Comparison of ENCODE assay signal across 31 cellular contexts in genomic region chr3:148218222-148218621, GRCh38.
"Had no signal": no experiment of that assay in that cellular context is flagged by ENCODE, and none has a peak within 500 bp of the region (broad histone marks: within the 10 kb centered on the region; RNA-seq: fewer than 3 reads in every experiment).

No MANE protein-coding gene starts in this region.

- H3K4me3 Mint-ChIP-seq: activated CD4-positive, alpha-beta memory T cell treated with anti-CD3 and anti-CD28 coated beads, Interleukin-2, amount 10 ng/mL, durations not matched to agents 7 days and 5 days; activated CD4-positive, alpha-beta T cell treated with anti-CD3 and anti-CD28 coated beads, Interleukin-2, amount 10 ng/mL, durations not matched to agents 7 days and 5 days; activated naive CD4-positive, alpha-beta T cell treated with anti-CD3 and anti-CD28 coated beads, Interleukin-2, amount 10 ng/mL, durations not matched to agents 7 days and 5 days; activated naive CD8-positive, alpha-beta T cell treated with anti-CD3 and anti-CD28 coated beads, Interleukin-2, amount 50 U/mL, for 24 hours; activated T-cell treated with anti-CD3 and anti-CD28 coated beads, Interleukin-2, amount 50 U/mL, for 24 hours; nephron; stimulated activated effector memory CD8-positive, alpha-beta T cell treated with anti-CD3 and anti-CD28 coated beads, Interleukin-12 subunit alpha, Interleukin-12 subunit beta, amount 100 ng/mL, for 72 hours; stimulated activated naive CD8-positive, alpha-beta T cell treated with anti-CD3 and anti-CD28 coated beads, Interleukin-15, Interleukin-2, amounts not matched to agents 100 ng/mL and 50 ng/mL, for 24 hours; T-helper 17 cell; WTC11 had no signal

- DNase-seq: activated CD4-positive, alpha-beta memory T cell treated with anti-CD3 and anti-CD28 coated beads, Interleukin-2, amount 10 ng/mL, durations not matched to agents 7 days and 5 days; activated CD4-positive, alpha-beta T cell treated with anti-CD3 and anti-CD28 coated beads for 1 hour; activated CD4-positive, alpha-beta T cell treated with anti-CD3 and anti-CD28 coated beads, Interleukin-2, amount 10 ng/mL, durations not matched to agents 7 days and 5 days; activated CD8-positive, alpha-beta memory T cell treated with anti-CD3 and anti-CD28 coated beads, Interleukin-2, amount 50 U/mL, for 48 hours; activated gamma-delta T cell; activated naive CD4-positive, alpha-beta T cell treated with anti-CD3 and anti-CD28 coated beads, Interleukin-2, amount 10 ng/mL, durations not matched to agents 7 days and 5 days; activated naive CD8-positive, alpha-beta T cell treated with anti-CD3 and anti-CD28 coated beads, Interleukin-2, amount 50 U/mL, for 24 hours; activated T-cell treated with anti-CD3 and anti-CD28 coated beads, Interleukin-2, amount 50 U/mL, for 24 hours; anterior cingulate cortex; dermis blood vessel endothelial cell; effector CD4-positive, alpha-beta T cell; esophagus squamous epithelium; foreskin keratinocyte; heart left ventricle; hypothalamus; left lung; lower lobe of right lung; mesendoderm; mucosa of descending colon; small intestine; stimulated activated CD4-positive, alpha-beta T cell treated with anti-CD3 and anti-CD28 coated beads, Interleukin-4, amount 100 ng/mL, for 24 hours; substantia nigra; T-helper 17 cell; T1000; upper lobe of left lung had no signal

- H3K4me1 Mint-ChIP-seq: activated CD4-positive, alpha-beta memory T cell treated with anti-CD3 and anti-CD28 coated beads, Interleukin-2, amount 10 ng/mL, durations not matched to agents 7 days and 5 days; activated CD4-positive, alpha-beta T cell treated with anti-CD3 and anti-CD28 coated beads, Interleukin-2, amount 10 ng/mL, durations not matched to agents 7 days and 5 days; activated naive CD4-positive, alpha-beta T cell treated with anti-CD3 and anti-CD28 coated beads, Interleukin-2, amount 10 ng/mL, durations not matched to agents 7 days and 5 days; activated naive CD8-positive, alpha-beta T cell treated with anti-CD3 and anti-CD28 coated beads, Interleukin-2, amount 50 U/mL, for 24 hours; nephron; stimulated activated effector memory CD8-positive, alpha-beta T cell treated with anti-CD3 and anti-CD28 coated beads, Interleukin-12 subunit alpha, Interleukin-12 subunit beta, amount 100 ng/mL, for 72 hours; T-helper 17 cell; WTC11 had no signal

- H3K4me3 ChIP-seq: esophagus squamous epithelium, heart left ventricle, left lung, lower lobe of right lung, mucosa of descending colon, right lobe of liver, upper lobe of left lung, vagina had no signal

- H3K9me3 Mint-ChIP-seq: activated CD4-positive, alpha-beta memory T cell treated with anti-CD3 and anti-CD28 coated beads, Interleukin-2, amount 10 ng/mL, durations not matched to agents 7 days and 5 days; activated CD4-positive, alpha-beta T cell treated with anti-CD3 and anti-CD28 coated beads, Interleukin-2, amount 10 ng/mL, durations not matched to agents 7 days and 5 days; activated naive CD4-positive, alpha-beta T cell treated with anti-CD3 and anti-CD28 coated beads, Interleukin-2, amount 10 ng/mL, durations not matched to agents 7 days and 5 days; activated naive CD8-positive, alpha-beta T cell treated with anti-CD3 and anti-CD28 coated beads, Interleukin-2, amount 50 U/mL, for 24 hours; nephron; WTC11 had no signal

- H3K36me3 Mint-ChIP-seq: activated naive CD4-positive, alpha-beta T cell treated with anti-CD3 and anti-CD28 coated beads, Interleukin-2, amount 10 ng/mL, durations not matched to agents 7 days and 5 days; stimulated activated effector memory CD8-positive, alpha-beta T cell treated with anti-CD3 and anti-CD28 coated beads, Interleukin-12 subunit alpha, Interleukin-12 subunit beta, amount 100 ng/mL, for 72 hours; WTC11 had no signal

- H3K27me3 Mint-ChIP-seq: activated CD4-positive, alpha-beta memory T cell treated with anti-CD3 and anti-CD28 coated beads, Interleukin-2, amount 10 ng/mL, durations not matched to agents 7 days and 5 days; activated CD4-positive, alpha-beta T cell treated with anti-CD3 and anti-CD28 coated beads, Interleukin-2, amount 10 ng/mL, durations not matched to agents 7 days and 5 days; activated naive CD4-positive, alpha-beta T cell treated with anti-CD3 and anti-CD28 coated beads, Interleukin-2, amount 10 ng/mL, durations not matched to agents 7 days and 5 days; activated naive CD8-positive, alpha-beta T cell treated with anti-CD3 and anti-CD28 coated beads, Interleukin-2, amount 50 U/mL, for 24 hours; activated T-cell treated with anti-CD3 and anti-CD28 coated beads, Interleukin-2, amount 50 U/mL, for 24 hours; stimulated activated naive CD8-positive, alpha-beta T cell treated with anti-CD3 and anti-CD28 coated beads, Interleukin-15, Interleukin-2, amounts not matched to agents 100 ng/mL and 50 ng/mL, for 24 hours; T-helper 17 cell had no signal

- ATAC-seq: activated naive CD8-positive, alpha-beta T cell treated with anti-CD3 and anti-CD28 coated beads, Interleukin-2, amount 50 U/mL, for 24 hours; foreskin keratinocyte; heart left ventricle; left lung; lower lobe of right lung; mucosa of descending colon; stimulated activated effector memory CD8-positive, alpha-beta T cell treated with anti-CD3 and anti-CD28 coated beads, Interleukin-12 subunit alpha, Interleukin-12 subunit beta, amount 100 ng/mL, for 72 hours; T-helper 17 cell; WTC11 had no signal

- H3K27ac Mint-ChIP-seq: activated CD4-positive, alpha-beta memory T cell treated with anti-CD3 and anti-CD28 coated beads, Interleukin-2, amount 10 ng/mL, durations not matched to agents 7 days and 5 days; activated CD4-positive, alpha-beta T cell treated with anti-CD3 and anti-CD28 coated beads, Interleukin-2, amount 10 ng/mL, durations not matched to agents 7 days and 5 days; activated naive CD4-positive, alpha-beta T cell treated with anti-CD3 and anti-CD28 coated beads, Interleukin-2, amount 10 ng/mL, durations not matched to agents 7 days and 5 days; activated naive CD8-positive, alpha-beta T cell treated with anti-CD3 and anti-CD28 coated beads, Interleukin-2, amount 50 U/mL, for 24 hours; activated T-cell treated with anti-CD3 and anti-CD28 coated beads, Interleukin-2, amount 50 U/mL, for 24 hours; nephron; stimulated activated effector memory CD8-positive, alpha-beta T cell treated with anti-CD3 and anti-CD28 coated beads, Interleukin-12 subunit alpha, Interleukin-12 subunit beta, amount 100 ng/mL, for 72 hours; stimulated activated naive CD8-positive, alpha-beta T cell treated with anti-CD3 and anti-CD28 coated beads, Interleukin-15, Interleukin-2, amounts not matched to agents 100 ng/mL and 50 ng/mL, for 24 hours; T-helper 17 cell; WTC11 had no signal
